In the genomic region with DNA sequence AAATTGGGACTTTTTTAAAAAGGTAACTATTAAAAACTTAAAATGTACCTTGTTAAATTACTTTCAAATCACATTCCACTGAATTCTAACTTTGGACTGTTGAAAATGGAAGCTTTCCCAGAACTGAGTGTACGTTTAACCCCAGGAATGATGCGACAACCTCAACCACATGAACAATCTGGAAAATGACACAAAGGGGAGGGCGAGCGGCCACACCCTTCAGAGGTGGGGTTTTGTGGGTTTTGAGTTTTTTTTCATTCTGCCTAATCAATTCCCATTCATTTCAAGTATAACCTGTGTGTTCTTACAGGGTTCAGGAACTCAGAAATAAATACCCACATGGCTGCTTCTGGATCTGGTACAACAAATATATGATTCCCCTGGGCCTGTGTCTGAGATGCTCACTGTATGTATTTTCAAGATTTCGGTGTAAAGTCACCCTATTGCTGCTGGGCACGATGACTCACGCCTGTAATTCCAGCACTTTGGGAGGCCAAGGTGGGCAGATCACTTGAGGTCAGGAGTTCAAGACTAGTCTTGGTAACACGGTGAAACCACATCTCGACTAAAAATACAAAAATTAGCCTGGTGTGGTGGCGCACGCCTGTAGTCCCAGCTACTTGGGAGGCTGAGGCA, we compare ENCODE assay signal across 16 cellular contexts. TPM values are rescaled to one million over a fixed set of nuclear protein-coding genes. Genes with fewer than 3 reads are reported as not detected.
DNase-seq lines count a peak whose midpoint lies in the region; ATAC-seq and TF ChIP-seq lines count a peak whose summit lies in the region.
"Had no signal": no experiment of that assay in that cellular context is flagged by ENCODE, and none has a peak within 500 bp of the region (broad histone marks: within the 10 kb centered on the region; RNA-seq: fewer than 3 reads in every experiment).

No MANE protein-coding gene starts in this region.

- H3K4me1 ChIP-seq in sigmoid colon = peaks cover 0 to 70% (median 49%) of the 10 kb centered on the region in 4 donors

- no peak for TF ChIP-seq EP300 in sigmoid colon (IDR thresholded peaks at IDR 0.05)

- H3K27me3 Mint-ChIP-seq in stimulated activated memory B cell treated with anti-CD40 and anti-IgM and Interleukin-4, amounts not matched to agents 10 μg/mL and 1 μg/mL and 100 μg/mL, for 72 hours = no peaks in the 10 kb centered on the region
- H3K27me3 Mint-ChIP-seq: CD4-positive, alpha-beta T cell had no signal

- DNase-seq in GM03348 (ENCODE audit: low spot score) (peak; percentile 66), fibroblast of peridontal ligament (ENCODE audit: extremely low read depth) (peak; percentile 77), sigmoid colon (no peak)
- no peak for DNase-seq in stimulated activated naive CD4-positive, alpha-beta T cell treated with Interleukin-2 at 50 U/mL for 16 hours (lab: John Stamatoyannopoulos, UW)
- DNase-seq: activated CD4-positive, alpha-beta T cell treated with anti-CD3 and anti-CD28 coated beads for 4 hours; activated naive CD8-positive, alpha-beta T cell treated with anti-CD3 and anti-CD28 coated beads, Interleukin-2, amount 50 U/mL, for 24 hours; CD4-positive, alpha-beta T cell; GDM1; stimulated activated CD4-positive, alpha-beta T cell treated with anti-CD3 and anti-CD28 coated beads, Interleukin-2, amount 100 ng/mL, for 24 hours had no signal

- H3K27me3 ChIP-seq in sigmoid colon = no peaks in the 10 kb centered on the region
- H3K27me3 ChIP-seq: vagina had no signal

- no peaks in the 10 kb centered on the region for H3K36me3 Mint-ChIP-seq in stimulated activated memory B cell treated with anti-CD40 and anti-IgM and Interleukin-4, amounts not matched to agents 10 μg/mL and 1 μg/mL and 100 μg/mL, for 72 hours

- 74 to 85% methylated on average over 11 of the region's 11 CpGs for WGBS in sigmoid colon, 2 donors

- no peaks in the 10 kb centered on the region for H3K9me3 Mint-ChIP-seq in stimulated activated memory B cell treated with anti-CD40 and anti-IgM and Interleukin-4, amounts not matched to agents 10 μg/mL and 1 μg/mL and 100 μg/mL, for 72 hours
- H3K9me3 Mint-ChIP-seq: activated naive CD8-positive, alpha-beta T cell treated with anti-CD3 and anti-CD28 coated beads, Interleukin-2, amount 50 U/mL, for 24 hours; CD4-positive, alpha-beta T cell had no signal

- no peak for TF ChIP-seq POLR2A in sigmoid colon (IDR thresholded peaks at IDR 0.05)

- peak; percentile 15; the same call in 1 of the 3 replicates for ATAC-seq in SK-N-SH treated with all-trans-retinoic acid at 6 μM for 48 hours
- ATAC-seq in stimulated activated memory B cell treated with anti-CD40 and anti-IgM and Interleukin-4, amounts not matched to agents 10 μg/mL and 1 μg/mL and 100 μg/mL, for 72 hours = no peak
- ATAC-seq in HG03196 (IDR thresholded peaks at IDR 0.05; ENCODE audit: unreplicated experiment) = no peak
- no peak for ATAC-seq in HG02571 (IDR thresholded peaks at IDR 0.05; ENCODE audit: unreplicated experiment)
- ATAC-seq: activated naive CD8-positive, alpha-beta T cell treated with anti-CD3 and anti-CD28 coated beads, Interleukin-2, amount 50 U/mL, for 24 hours had no signal

- H3K27ac Mint-ChIP-seq in stimulated activated memory B cell treated with anti-CD40 and anti-IgM and Interleukin-4, amounts not matched to agents 10 μg/mL and 1 μg/mL and 100 μg/mL, for 72 hours = no peak overlapping the region
- H3K27ac Mint-ChIP-seq: activated naive CD8-positive, alpha-beta T cell treated with anti-CD3 and anti-CD28 coated beads, Interleukin-2, amount 50 U/mL, for 24 hours; CD4-positive, alpha-beta T cell had no signal

- H3K36me3 ChIP-seq in sigmoid colon = no peaks in the 10 kb centered on the region
- H3K36me3 ChIP-seq: prostate gland, vagina had no signal

- H3K27ac ChIP-seq in sigmoid colon = peak overlapping the region in 3 of 4 donors; percentile 54 to 87 (median 87)
- H3K27ac ChIP-seq: HL-60, vagina had no signal

- TF ChIP-seq CTCF in sigmoid colon (IDR thresholded peaks at IDR 0.05) = no peak

- no peak overlapping the region for H3K4me3 ChIP-seq in sigmoid colon
- H3K4me3 ChIP-seq: prostate gland, vagina had no signal

- intact Hi-C loops in sigmoid colon (cut with DNase I) = no loop called here

- H3K4me3 Mint-ChIP-seq in stimulated activated memory B cell treated with anti-CD40 and anti-IgM and Interleukin-4, amounts not matched to agents 10 μg/mL and 1 μg/mL and 100 μg/mL, for 72 hours = no peak overlapping the region
- H3K4me3 Mint-ChIP-seq: activated naive CD8-positive, alpha-beta T cell treated with anti-CD3 and anti-CD28 coated beads, Interleukin-2, amount 50 U/mL, for 24 hours; CD4-positive, alpha-beta T cell had no signal

- no peaks in the 10 kb centered on the region for H3K9me3 ChIP-seq in sigmoid colon
- H3K9me3 ChIP-seq: prostate gland, vagina had no signal

- no peaks in the 10 kb centered on the region for H3K4me1 Mint-ChIP-seq in stimulated activated memory B cell treated with anti-CD40 and anti-IgM and Interleukin-4, amounts not matched to agents 10 μg/mL and 1 μg/mL and 100 μg/mL, for 72 hours
- H3K4me1 Mint-ChIP-seq: activated naive CD8-positive, alpha-beta T cell treated with anti-CD3 and anti-CD28 coated beads, Interleukin-2, amount 50 U/mL, for 24 hours had no signal

TF ChIP-seq in SK-N-SH treated with all-trans-retinoic acid at 6 μM for 48 hours, 23 proteins besides CTCF, POLR2A, EP300 and RAD21 (continues in another document):
- TF ChIP-seq, protein P1, sequence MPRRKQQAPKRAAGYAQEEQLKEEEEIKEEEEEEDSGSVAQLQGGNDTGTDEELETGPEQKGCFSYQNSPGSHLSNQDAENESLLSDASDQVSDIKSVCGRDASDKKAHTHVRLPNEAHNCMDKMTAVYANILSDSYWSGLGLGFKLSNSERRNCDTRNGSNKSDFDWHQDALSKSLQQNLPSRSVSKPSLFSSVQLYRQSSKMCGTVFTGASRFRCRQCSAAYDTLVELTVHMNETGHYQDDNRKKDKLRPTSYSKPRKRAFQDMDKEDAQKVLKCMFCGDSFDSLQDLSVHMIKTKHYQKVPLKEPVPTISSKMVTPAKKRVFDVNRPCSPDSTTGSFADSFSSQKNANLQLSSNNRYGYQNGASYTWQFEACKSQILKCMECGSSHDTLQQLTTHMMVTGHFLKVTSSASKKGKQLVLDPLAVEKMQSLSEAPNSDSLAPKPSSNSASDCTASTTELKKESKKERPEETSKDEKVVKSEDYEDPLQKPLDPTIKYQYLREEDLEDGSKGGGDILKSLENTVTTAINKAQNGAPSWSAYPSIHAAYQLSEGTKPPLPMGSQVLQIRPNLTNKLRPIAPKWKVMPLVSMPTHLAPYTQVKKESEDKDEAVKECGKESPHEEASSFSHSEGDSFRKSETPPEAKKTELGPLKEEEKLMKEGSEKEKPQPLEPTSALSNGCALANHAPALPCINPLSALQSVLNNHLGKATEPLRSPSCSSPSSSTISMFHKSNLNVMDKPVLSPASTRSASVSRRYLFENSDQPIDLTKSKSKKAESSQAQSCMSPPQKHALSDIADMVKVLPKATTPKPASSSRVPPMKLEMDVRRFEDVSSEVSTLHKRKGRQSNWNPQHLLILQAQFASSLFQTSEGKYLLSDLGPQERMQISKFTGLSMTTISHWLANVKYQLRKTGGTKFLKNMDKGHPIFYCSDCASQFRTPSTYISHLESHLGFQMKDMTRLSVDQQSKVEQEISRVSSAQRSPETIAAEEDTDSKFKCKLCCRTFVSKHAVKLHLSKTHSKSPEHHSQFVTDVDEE (CRISPR knock-in tag; IDR thresholded peaks at IDR 0.05) = no peak
- TF ChIP-seq TOX (CRISPR knock-in tag; IDR thresholded peaks at IDR 0.05; ENCODE audit: borderline replicate concordance) (no peak), SNAI2 (CRISPR knock-in tag; IDR thresholded peaks at IDR 0.05) (no peak), ZNF565 (CRISPR knock-in tag; conservative IDR thresholded peaks at IDR 0.05; ENCODE audit: low read depth) (no peak), PPARA (CRISPR knock-in tag; IDR thresholded peaks at IDR 0.05; ENCODE audit: borderline replicate concordance) (no peak), ESRRG (CRISPR knock-in tag; IDR thresholded peaks at IDR 0.05) (no peak), ZNF8 (CRISPR knock-in tag; IDR thresholded peaks at IDR 0.05) (no peak), OSR1 (CRISPR knock-in tag; IDR thresholded peaks at IDR 0.05) (no peak), ZFP30 (CRISPR knock-in tag; IDR thresholded peaks at IDR 0.05) (no peak), TCF4 (CRISPR knock-in tag; IDR thresholded peaks at IDR 0.05; ENCODE audit: borderline replicate concordance) (no peak), ARNTL (CRISPR knock-in tag; IDR thresholded peaks at IDR 0.05; ENCODE audit: borderline replicate concordance, low read depth) (no peak), CSDC2 (CRISPR knock-in tag; IDR thresholded peaks at IDR 0.05) (no peak), ZNF70 (CRISPR knock-in tag; IDR thresholded peaks at IDR 0.05) (no peak), ISL1 (CRISPR knock-in tag; IDR thresholded peaks at IDR 0.05) (no peak), ZC3H10 (CRISPR knock-in tag; IDR thresholded peaks at IDR 0.05) (no peak), RARB (CRISPR knock-in tag; IDR thresholded peaks at IDR 0.05) (no peak)
- TF ChIP-seq, protein P2, sequence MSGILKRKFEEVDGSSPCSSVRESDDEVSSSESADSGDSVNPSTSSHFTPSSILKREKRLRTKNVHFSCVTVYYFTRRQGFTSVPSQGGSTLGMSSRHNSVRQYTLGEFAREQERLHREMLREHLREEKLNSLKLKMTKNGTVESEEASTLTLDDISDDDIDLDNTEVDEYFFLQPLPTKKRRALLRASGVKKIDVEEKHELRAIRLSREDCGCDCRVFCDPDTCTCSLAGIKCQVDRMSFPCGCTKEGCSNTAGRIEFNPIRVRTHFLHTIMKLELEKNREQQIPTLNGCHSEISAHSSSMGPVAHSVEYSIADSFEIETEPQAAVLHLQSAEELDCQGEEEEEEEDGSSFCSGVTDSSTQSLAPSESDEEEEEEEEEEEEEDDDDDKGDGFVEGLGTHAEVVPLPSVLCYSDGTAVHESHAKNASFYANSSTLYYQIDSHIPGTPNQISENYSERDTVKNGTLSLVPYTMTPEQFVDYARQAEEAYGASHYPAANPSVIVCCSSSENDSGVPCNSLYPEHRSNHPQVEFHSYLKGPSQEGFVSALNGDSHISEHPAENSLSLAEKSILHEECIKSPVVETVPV (CRISPR knock-in tag; IDR thresholded peaks at IDR 0.05) = no peak
- TF ChIP-seq, protein P3, sequence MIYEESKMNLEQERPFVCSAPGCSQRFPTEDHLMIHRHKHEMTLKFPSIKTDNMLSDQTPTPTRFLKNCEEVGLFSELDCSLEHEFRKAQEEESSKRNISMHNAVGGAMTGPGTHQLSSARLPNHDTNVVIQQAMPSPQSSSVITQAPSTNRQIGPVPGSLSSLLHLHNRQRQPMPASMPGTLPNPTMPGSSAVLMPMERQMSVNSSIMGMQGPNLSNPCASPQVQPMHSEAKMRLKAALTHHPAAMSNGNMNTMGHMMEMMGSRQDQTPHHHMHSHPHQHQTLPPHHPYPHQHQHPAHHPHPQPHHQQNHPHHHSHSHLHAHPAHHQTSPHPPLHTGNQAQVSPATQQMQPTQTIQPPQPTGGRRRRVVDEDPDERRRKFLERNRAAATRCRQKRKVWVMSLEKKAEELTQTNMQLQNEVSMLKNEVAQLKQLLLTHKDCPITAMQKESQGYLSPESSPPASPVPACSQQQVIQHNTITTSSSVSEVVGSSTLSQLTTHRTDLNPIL (CRISPR knock-in tag; IDR thresholded peaks at IDR 0.05; ENCODE audit: low read depth) = no peak

RNA-seq across cellular contexts. Expression of a gene that starts 21.6 kb away (rescaled TPM):
- 10 to 100 TPM; 12.8 to 16.8 (median 14.4) TPM for total RNA-seq in sigmoid colon
- polyA plus RNA-seq in sigmoid colon = 10 to 100 TPM in 2 of 3 donors, 1 to 10 TPM in 1; 6.0 to 17.4 (median 15.3) TPM

Comparison
In these comparisons a context has a peak if more than half of its experiments do, and no peak if none do; other contexts are left out.
1. DNase-seq: peak in GM03348 (single experiment) and fibroblast of peridontal ligament (single experiment); none in sigmoid colon (single experiment) and stimulated activated naive CD4-positive, alpha-beta T cell treated with Interleukin-2 at 50 U/mL for 16 hours (single experiment).